13 cellular contexts compared by ENCODE assay signal in genomic region chr3:54882114-54882833, GRCh38. TPM values are rescaled to one million over a fixed set of nuclear protein-coding genes. Genes with fewer than 3 reads are reported as not detected.
DNase-seq lines count a peak whose midpoint lies in the region; ATAC-seq, FAIRE-seq and TF ChIP-seq lines count a peak whose summit lies in the region.
"Had no signal": no experiment of that assay in that cellular context is flagged by ENCODE, and none has a peak within 500 bp of the region (broad histone marks: within the 10 kb centered on the region; RNA-seq: fewer than 3 reads in every experiment).

No MANE protein-coding gene starts in this region.

- H3K4me1 ChIP-seq in heart right ventricle = peaks cover 0 to 12% (median 0%) of the 10 kb centered on the region in 9 donors
- H3K4me1 ChIP-seq: spleen had no signal

- no peak for FAIRE-seq in H54 (lab: Jason Lieb, UNC)
- FAIRE-seq: H1 had no signal

- DNase-seq in H54 (ENCODE audit: insufficient read length, low spot score) (peak; percentile 48), amniotic stem cell (lab: John Stamatoyannopoulos, UW) (peak; percentile 95), heart right ventricle (no peak), skeletal muscle cell (ENCODE audit: low read depth) (peak; percentile 94), globus pallidus (ENCODE audit: low spot score) (no peak)
- DNase-seq in stimulated activated CD4-positive, alpha-beta T cell treated with anti-CD3 and anti-CD28 coated beads, Interleukin-1b, Interleukin-23, amount 100 ng/mL, for 48 hours = no peak
- no peak for DNase-seq in effector CD8-positive, alpha-beta T cell (lab: John Stamatoyannopoulos, UW)
- DNase-seq: DMS153; NCI-H1092 treated with DMSO at 0.1 percent for 48 hours; spleen; stimulated activated naive CD4-positive, alpha-beta T cell treated with Interleukin-2 at 50 U/mL for 16 hours had no signal

- H3K36me3 ChIP-seq in heart right ventricle = no peaks in the 10 kb centered on the region
- H3K36me3 ChIP-seq: spleen had no signal

- intact Hi-C loops in heart right ventricle (cut with DNase I) = loop anchor here in 1 of 10 donors (5.0 kb wide), 1 partner anchor 1750 kb away; no protein-coding TSS in a partner anchor

- 38 to 52% methylated on average over 3 of the region's 3 CpGs for WGBS in heart right ventricle, 2 donors

- TF ChIP-seq POLR2A in H54 (IDR thresholded peaks at IDR 0.05; ENCODE audit: low read depth, low read length) = no peak

- H3K27me3 ChIP-seq in heart right ventricle = peaks cover 0 to 9% (median 0%) of the 10 kb centered on the region in 7 donors
- H3K27me3 ChIP-seq: spleen had no signal

- peak; percentile 61 to 92 (median 81) for ATAC-seq in heart right ventricle
- ATAC-seq in HG02588 (IDR thresholded peaks at IDR 0.05; ENCODE audit: unreplicated experiment) = no peak

- no peak for TF ChIP-seq CTCF in heart right ventricle (IDR thresholded peaks at IDR 0.05)

- H3K4me3 ChIP-seq in heart right ventricle (no peak overlapping the region), skeletal muscle cell (ENCODE audit: low read depth, low read length) (no peak overlapping the region)
- H3K4me3 ChIP-seq: spleen had no signal

- H3K27ac ChIP-seq in heart right ventricle = peak overlapping the region in 7 of 10 donors; percentile 7 to 66 (median 44)
- H3K27ac ChIP-seq: spleen had no signal

- H3K9me3 ChIP-seq in heart right ventricle = peaks cover 0 to 2% (median 0%) of the 10 kb centered on the region in 11 donors
- H3K9me3 ChIP-seq: spleen had no signal

RNA-seq across cellular contexts. Expression of gene LRTM1, which starts 45.6 kb away (rescaled TPM):
- not detected for total RNA-seq in heart right ventricle
- not detected for polyA plus RNA-seq in heart right ventricle
- total RNA-seq: H1 had no signal
- polyA plus RNA-seq: H1 had no signal

Comparison
In these comparisons a context has a peak if more than half of its experiments do, and no peak if none do; other contexts are left out.
1. DNase-seq: peak in H54 (single experiment), amniotic stem cell (single experiment) and skeletal muscle cell (single experiment); none in heart right ventricle (0 of 2), stimulated activated CD4-positive, alpha-beta T cell treated with anti-CD3 and anti-CD28 coated beads, Interleukin-1b, Interleukin-23, amount 100 ng/mL, for 48 hours (single experiment), globus pallidus (single experiment) and effector CD8-positive, alpha-beta T cell (single experiment).